Comparison of ENCODE assay signal across 13 cellular contexts in genomic region chr6:44176935-44177509, GRCh38. TPM values are rescaled to one million over a fixed set of nuclear protein-coding genes. Genes with fewer than 3 reads are reported as not detected.
DNase-seq lines count a peak whose midpoint lies in the region; ATAC-seq lines count a peak whose summit lies in the region.
"Had no signal": no experiment of that assay in that cellular context is flagged by ENCODE, and none has a peak within 500 bp of the region (broad histone marks: within the 10 kb centered on the region; RNA-seq: fewer than 3 reads in every experiment).

No MANE protein-coding gene starts in this region.

- no peaks in the 10 kb centered on the region for H3K36me3 Mint-ChIP-seq in activated naive CD4-positive, alpha-beta T cell treated with anti-CD3 and anti-CD28 coated beads, Interleukin-2, amount 50 U/mL, for 24 hours
- H3K36me3 Mint-ChIP-seq in activated T-helper 1 cell treated with anti-CD3 and anti-CD28 coated beads, Interleukin-12 subunit alpha, Interleukin-12 subunit beta, Interleukin-2, Interleukin-4 antibody, amounts not matched to agents 30 ng/mL and 10 ng/mL and 1 ng/mL, durations not matched to agents 14 hours and 24 hours and 36 hours (ENCODE audit: low read depth) = no peaks in the 10 kb centered on the region

- no peak overlapping the region for H3K27ac Mint-ChIP-seq in activated naive CD4-positive, alpha-beta T cell treated with anti-CD3 and anti-CD28 coated beads, Interleukin-2, amount 50 U/mL, for 24 hours
- no peak overlapping the region for H3K27ac Mint-ChIP-seq in activated T-helper 1 cell treated with anti-CD3 and anti-CD28 coated beads, Interleukin-12 subunit alpha, Interleukin-12 subunit beta, Interleukin-2, Interleukin-4 antibody, amounts not matched to agents 30 ng/mL and 10 ng/mL and 1 ng/mL, durations not matched to agents 14 hours and 24 hours and 36 hours

- intact Hi-C loops in activated T-helper 1 cell treated with anti-CD3 and anti-CD28 coated beads, Interleukin-12 subunit alpha, Interleukin-12 subunit beta, Interleukin-2, Interleukin-4 antibody, amounts not matched to agents 30 ng/mL and 10 ng/mL and 1 ng/mL, durations not matched to agents 14 hours and 24 hours and 36 hours (cut with micrococcal nuclease) = no loop called here

- peaks cover 3% of the 10 kb centered on the region for H3K27me3 Mint-ChIP-seq in activated naive CD4-positive, alpha-beta T cell treated with anti-CD3 and anti-CD28 coated beads, Interleukin-2, amount 50 U/mL, for 24 hours
- peaks cover 3% of the 10 kb centered on the region for H3K27me3 Mint-ChIP-seq in activated T-helper 1 cell treated with anti-CD3 and anti-CD28 coated beads, Interleukin-12 subunit alpha, Interleukin-12 subunit beta, Interleukin-2, Interleukin-4 antibody, amounts not matched to agents 30 ng/mL and 10 ng/mL and 1 ng/mL, durations not matched to agents 14 hours and 24 hours and 36 hours (ENCODE audit: insufficient read depth)

- ATAC-seq in HG03060 (IDR thresholded peaks at IDR 0.05; ENCODE audit: low read depth, unreplicated experiment) = peak; percentile 57
- ATAC-seq in stimulated activated naive CD8-positive, alpha-beta T cell treated with anti-CD3 and anti-CD28 coated beads, Interleukin-15, Interleukin-2, amounts not matched to agents 100 U/mL and 50 U/mL, for 24 hours = peak; percentile 73
- ATAC-seq: mucosa of descending colon had no signal

- no peak for DNase-seq in activated naive CD4-positive, alpha-beta T cell treated with anti-CD3 and anti-CD28 coated beads, Interleukin-2, amount 50 U/mL, for 16 hours
- DNase-seq in activated gamma-delta T cell treated with anti-CD3 and anti-CD28 coated beads, Interleukin-2, amount 50 U/mL, for 16 hours (ENCODE audit: low read depth) = peak; percentile 17
- peak; percentile 62 for DNase-seq in stimulated activated naive CD8-positive, alpha-beta T cell treated with anti-CD3 and anti-CD28 coated beads, Interleukin-15, Interleukin-2, amounts not matched to agents 100 U/mL and 50 U/mL, for 24 hours
- DNase-seq in activated T-helper 1 cell treated with anti-CD3 and anti-CD28 coated beads, Interleukin-12 subunit alpha, Interleukin-12 subunit beta, Interleukin-2, Interleukin-4 antibody, amounts not matched to agents 30 ng/mL and 10 ng/mL and 1 ng/mL, durations not matched to agents 14 hours and 24 hours and 36 hours (ENCODE audit: low spot score) = no peak
- DNase-seq in NCI-H2196 (lab: John Stamatoyannopoulos, UW; ENCODE audit: unreplicated experiment) (no peak), NCI-H1436 (lab: John Stamatoyannopoulos, UW) (no peak)
- DNase-seq: activated effector memory CD4-positive, alpha-beta T cell treated with anti-CD3 and anti-CD28 coated beads, Interleukin-2, amount 50 U/mL, for 16 hours; AML-193; Kasumi-1; mucosa of descending colon had no signal

- H3K9me3 Mint-ChIP-seq in activated naive CD4-positive, alpha-beta T cell treated with anti-CD3 and anti-CD28 coated beads, Interleukin-2, amount 50 U/mL, for 24 hours = no peaks in the 10 kb centered on the region
- no peaks in the 10 kb centered on the region for H3K9me3 Mint-ChIP-seq in activated T-helper 1 cell treated with anti-CD3 and anti-CD28 coated beads, Interleukin-12 subunit alpha, Interleukin-12 subunit beta, Interleukin-2, Interleukin-4 antibody, amounts not matched to agents 30 ng/mL and 10 ng/mL and 1 ng/mL, durations not matched to agents 14 hours and 24 hours and 36 hours

- H3K4me3 Mint-ChIP-seq in activated naive CD4-positive, alpha-beta T cell treated with anti-CD3 and anti-CD28 coated beads, Interleukin-2, amount 50 U/mL, for 24 hours = peak overlapping the region; percentile 26
- H3K4me3 Mint-ChIP-seq in activated T-helper 1 cell treated with anti-CD3 and anti-CD28 coated beads, Interleukin-12 subunit alpha, Interleukin-12 subunit beta, Interleukin-2, Interleukin-4 antibody, amounts not matched to agents 30 ng/mL and 10 ng/mL and 1 ng/mL, durations not matched to agents 14 hours and 24 hours and 36 hours = no peak overlapping the region

- peaks cover 9% of the 10 kb centered on the region for H3K4me1 Mint-ChIP-seq in activated naive CD4-positive, alpha-beta T cell treated with anti-CD3 and anti-CD28 coated beads, Interleukin-2, amount 50 U/mL, for 24 hours
- H3K4me1 Mint-ChIP-seq in activated T-helper 1 cell treated with anti-CD3 and anti-CD28 coated beads, Interleukin-12 subunit alpha, Interleukin-12 subunit beta, Interleukin-2, Interleukin-4 antibody, amounts not matched to agents 30 ng/mL and 10 ng/mL and 1 ng/mL, durations not matched to agents 14 hours and 24 hours and 36 hours (ENCODE audit: low read depth) = peaks cover 10% of the 10 kb centered on the region

RNA-seq across cellular contexts. Expression of gene CAPN11, which starts 18.4 kb away (rescaled TPM):
- not detected in 2 replicates for total RNA-seq in activated T-helper 1 cell treated with anti-CD3 and anti-CD28 coated beads, Interleukin-12 subunit alpha, Interleukin-12 subunit beta, Interleukin-2, Interleukin-4 antibody, amounts not matched to agents 30 ng/mL and 10 ng/mL and 1 ng/mL, durations not matched to agents 14 hours and 24 hours and 36 hours

RNA-seq across cellular contexts. Expression of gene MYMX, which starts 39.7 kb away (rescaled TPM):
- total RNA-seq in activated T-helper 1 cell treated with anti-CD3 and anti-CD28 coated beads, Interleukin-12 subunit alpha, Interleukin-12 subunit beta, Interleukin-2, Interleukin-4 antibody, amounts not matched to agents 30 ng/mL and 10 ng/mL and 1 ng/mL, durations not matched to agents 14 hours and 24 hours and 36 hours = not detected in 2 replicates
- total RNA-seq: Right ventricle myocardium inferior had no signal

RNA-seq across cellular contexts. Expression of gene SLC29A1, which starts 46.4 kb away (rescaled TPM):
- total RNA-seq in activated T-helper 1 cell treated with anti-CD3 and anti-CD28 coated beads, Interleukin-12 subunit alpha, Interleukin-12 subunit beta, Interleukin-2, Interleukin-4 antibody, amounts not matched to agents 30 ng/mL and 10 ng/mL and 1 ng/mL, durations not matched to agents 14 hours and 24 hours and 36 hours = 121 and 122 TPM in 2 replicates

RNA-seq across cellular contexts. Expression of gene TMEM63B, which starts 49.7 kb away (rescaled TPM):
- 17.0 and 20.7 TPM in 2 replicates for total RNA-seq in activated T-helper 1 cell treated with anti-CD3 and anti-CD28 coated beads, Interleukin-12 subunit alpha, Interleukin-12 subunit beta, Interleukin-2, Interleukin-4 antibody, amounts not matched to agents 30 ng/mL and 10 ng/mL and 1 ng/mL, durations not matched to agents 14 hours and 24 hours and 36 hours

RNA-seq across cellular contexts. Expression of gene MRPL14, which starts 49.8 kb away (rescaled TPM):
- total RNA-seq in activated T-helper 1 cell treated with anti-CD3 and anti-CD28 coated beads, Interleukin-12 subunit alpha, Interleukin-12 subunit beta, Interleukin-2, Interleukin-4 antibody, amounts not matched to agents 30 ng/mL and 10 ng/mL and 1 ng/mL, durations not matched to agents 14 hours and 24 hours and 36 hours = 62.6 and 68.6 TPM in 2 replicates

Comparison
In these comparisons a context has a peak if more than half of its experiments do, and no peak if none do; other contexts are left out.
1. DNase-seq: peak in activated gamma-delta T cell treated with anti-CD3 and anti-CD28 coated beads, Interleukin-2, amount 50 U/mL, for 16 hours (single experiment) and stimulated activated naive CD8-positive, alpha-beta T cell treated with anti-CD3 and anti-CD28 coated beads, Interleukin-15, Interleukin-2, amounts not matched to agents 100 U/mL and 50 U/mL, for 24 hours (single experiment); none in activated naive CD4-positive, alpha-beta T cell treated with anti-CD3 and anti-CD28 coated beads, Interleukin-2, amount 50 U/mL, for 16 hours (single experiment), activated T-helper 1 cell treated with anti-CD3 and anti-CD28 coated beads, Interleukin-12 subunit alpha, Interleukin-12 subunit beta, Interleukin-2, Interleukin-4 antibody, amounts not matched to agents 30 ng/mL and 10 ng/mL and 1 ng/mL, durations not matched to agents 14 hours and 24 hours and 36 hours (single experiment), NCI-H2196 (single experiment) and NCI-H1436 (single experiment).